Comparison of ENCODE assay signal across 8 cellular contexts in the genomic region with DNA sequence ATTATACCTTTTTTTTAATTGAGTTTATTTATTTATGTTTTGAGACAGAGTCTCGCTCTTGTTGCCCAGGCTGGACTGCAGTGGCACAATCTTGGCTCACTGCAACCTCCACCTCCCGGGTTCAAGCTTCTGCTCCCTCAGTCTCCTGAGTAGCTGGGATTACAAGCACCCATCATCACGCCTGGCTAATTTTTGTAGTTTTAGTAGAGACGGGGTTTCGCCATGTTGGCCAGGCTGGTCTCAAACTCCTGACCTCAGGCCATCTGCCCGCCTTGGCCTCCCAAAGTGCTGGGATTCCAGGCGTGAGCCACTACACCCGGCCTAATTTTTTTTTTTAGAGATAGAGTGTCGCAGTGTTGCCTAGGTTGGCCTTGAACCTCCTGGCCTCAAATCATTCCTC. TPM values are rescaled to one million over a fixed set of nuclear protein-coding genes. Genes with fewer than 3 reads are reported as not detected.
DNase-seq lines count a peak whose midpoint lies in the region; ATAC-seq, FAIRE-seq and TF ChIP-seq lines count a peak whose summit lies in the region.
"Not testable (repeated sequence)": the region's sequence is repeated elsewhere in the genome, so short reads cannot be mapped to it uniquely, and the experiment has no call there.

No MANE protein-coding gene starts in this region.

- FAIRE-seq in endothelial cell of umbilical vein (lab: Jason Lieb, UNC), result not testable (repeated sequence)

- H2BK120ac ChIP-seq in IMR-90 (ENCODE audit: low read depth, low read length), result peak overlapping the region; percentile 33

- WGBS in IMR-90 (ENCODE audit: extremely low coverage in 2 of 2, insufficient read length in 1 of 2), 2 experiments, result no CpG with 5 or more reads among the region's 9 CpGs

- not testable (repeated sequence) for H3K4me1 ChIP-seq in IMR-90 (ENCODE audit: control insufficient read depth, insufficient read depth, low read length); muscle layer of duodenum (ENCODE audit: control insufficient read depth in 1 of 2, insufficient read depth in 2 of 2, low read length in 2 of 2)
- H3K4me1 ChIP-seq in SJSA1 (replicated peaks) (peaks cover 29% of the 10 kb centered on the region), endothelial cell of umbilical vein (ENCODE audit: control insufficient read depth, extremely low read depth, insufficient read depth, low read length) (peaks cover 14% of the 10 kb centered on the region)

- TF ChIP-seq CTCF in 22Rv1 (IDR thresholded peaks at IDR 0.05); IMR-90 (conservative IDR thresholded peaks at IDR 0.05; ENCODE audit: low read depth, low read length); endothelial cell of umbilical vein (IDR thresholded peaks at IDR 0.05; ENCODE audit: extremely low read depth in 1 of 2, insufficient read depth in 1 of 2, low read depth in 1 of 2, low read length in 2 of 2): not testable (repeated sequence)

- not testable (repeated sequence) for H3K23ac ChIP-seq in IMR-90 (ENCODE audit: low read depth, low read length)

- not testable (repeated sequence) for H3K4me3 ChIP-seq in IMR-90 (ENCODE audit: insufficient read depth, low read depth, low read length); SJSA1; endothelial cell of umbilical vein (replicated peaks in 1 of 3; ENCODE audit: insufficient read depth in 1 of 3, low read depth in 1 of 3, low read length in 3 of 3); muscle layer of duodenum (ENCODE audit: low read depth in 1 of 2, low read length in 2 of 2)

- ATAC-seq in IMR-90 (ENCODE audit: low read depth); activated CD8-positive, alpha-beta T cell treated with anti-CD3 and anti-CD28 coated beads, Interleukin-2, amount 10 ng/mL, durations not matched to agents 7 days and 5 days; stimulated activated naive B cell treated with anti-CD40 and anti-IgM and Interleukin-4, amounts not matched to agents 10 μg/mL and 1 μg/mL and 100 μg/mL, for 72 hours (replicated peaks): not testable (repeated sequence)
- ATAC-seq in activated naive CD4-positive, alpha-beta T cell treated with anti-CD3 and anti-CD28 coated beads, Interleukin-2, amount 50 U/mL, for 72 hours, result peak in 1 of 2 donors; percentile 7

- not testable (repeated sequence) for BruUV-seq in IMR-90 (replicated peaks; lab: Mats Ljungman, UMichigan); endothelial cell of umbilical vein (replicated peaks; lab: Mats Ljungman, UMichigan)

- not testable (repeated sequence) for H2AFZ ChIP-seq in IMR-90 (replicated peaks; ENCODE audit: low read length, poor library complexity); endothelial cell of umbilical vein (ENCODE audit: low read depth, low read length)

- not testable (repeated sequence) for H3K56ac ChIP-seq in IMR-90 (ENCODE audit: extremely low read depth, insufficient read depth, low read length)

- not testable (repeated sequence) for TF ChIP-seq RAD21 in IMR-90 (IDR thresholded peaks at IDR 0.05; ENCODE audit: low read length)

- peak overlapping the region; percentile 42 for H3K4ac ChIP-seq in IMR-90 (ENCODE audit: low read depth, low read length)

- H4K5ac ChIP-seq in IMR-90 (ENCODE audit: low read depth, low read length), result peak overlapping the region; percentile 79

- intact Hi-C loops in IMR-90 (cut with micrococcal nuclease); endothelial cell of umbilical vein (cut with micrococcal nuclease): not testable (repeated sequence)

- not testable (repeated sequence) for H3K9me3 Mint-ChIP-seq in activated CD8-positive, alpha-beta T cell treated with anti-CD3 and anti-CD28 coated beads, Interleukin-2, amount 10 ng/mL, durations not matched to agents 7 days and 5 days (ENCODE audit: insufficient read depth); activated naive CD4-positive, alpha-beta T cell treated with anti-CD3 and anti-CD28 coated beads, Interleukin-2, amount 50 U/mL, for 72 hours; stimulated activated naive B cell treated with anti-CD40 and anti-IgM and Interleukin-4, amounts not matched to agents 10 μg/mL and 1 μg/mL and 100 μg/mL, for 72 hours

- H4K20me1 ChIP-seq in IMR-90 (ENCODE audit: insufficient read depth, low read length); endothelial cell of umbilical vein (replicated peaks; ENCODE audit: control insufficient read depth, extremely low read depth, insufficient read depth, low read length): not testable (repeated sequence)

- H3K18ac ChIP-seq in IMR-90 (ENCODE audit: low read depth, low read length), result peak overlapping the region; percentile 89

- H3K4me1 Mint-ChIP-seq in activated CD8-positive, alpha-beta T cell treated with anti-CD3 and anti-CD28 coated beads, Interleukin-2, amount 10 ng/mL, durations not matched to agents 7 days and 5 days (ENCODE audit: low read depth), result peaks cover 29% of the 10 kb centered on the region
- H3K4me1 Mint-ChIP-seq in stimulated activated naive B cell treated with anti-CD40 and anti-IgM and Interleukin-4, amounts not matched to agents 10 μg/mL and 1 μg/mL and 100 μg/mL, for 72 hours, result not testable (repeated sequence)

- H2BK5ac ChIP-seq in IMR-90 (ENCODE audit: low read depth, low read length, poor library complexity, severe bottlenecking), result peak overlapping the region; percentile 86

- H3K27me3 ChIP-seq in IMR-90 (ENCODE audit: control insufficient read depth, insufficient read depth, low read length); SJSA1 (replicated peaks); endothelial cell of umbilical vein (ENCODE audit: control insufficient read depth in 2 of 2, insufficient read depth in 2 of 2, low read length in 2 of 2); muscle layer of duodenum (ENCODE audit: low read depth, low read length): not testable (repeated sequence)

- POLR2A ChIA-PET in IMR-90 (lab: Charles Lee; ENCODE audit: unreplicated experiment), result interaction anchor here (1.0 kb wide), 1 partner anchor 8 kb away, joined by 4 read pairs; a partner anchor contains a TSS
- POLR2A ChIA-PET in activated CD8-positive, alpha-beta T cell treated with anti-CD3 and anti-CD28 coated beads, Interleukin-2, amount 10 ng/mL, durations not matched to agents 7 days and 5 days (lab: Charles Lee), result interaction anchor here (2.2 kb wide), 1 partner anchor 8 kb away, joined by 18 read pairs; a partner anchor contains a TSS
- POLR2A ChIA-PET in endothelial cell of umbilical vein (lab: Charles Lee), result not testable (repeated sequence)

- H3K79me1 ChIP-seq in IMR-90 (ENCODE audit: low read depth in 1 of 2, low read length in 2 of 2), result peaks cover 6 to 36% of the 10 kb centered on the region in 2 experiments; a peak in 3 of 4 replicates

- H3K36me3 ChIP-seq in IMR-90 (ENCODE audit: control insufficient read depth, insufficient read depth, low read length) (peaks cover 18% of the 10 kb centered on the region), SJSA1 (peaks cover 77% of the 10 kb centered on the region), endothelial cell of umbilical vein (ENCODE audit: control insufficient read depth in 2 of 2, extremely low read depth in 1 of 2, insufficient read depth in 2 of 2, low read length in 2 of 2) (peaks cover 5 to 35% of the 10 kb centered on the region in 2 experiments), muscle layer of duodenum (ENCODE audit: control insufficient read depth in 1 of 2, insufficient read depth in 2 of 2, low read length in 2 of 2) (peaks cover 36 to 56% of the 10 kb centered on the region in 2 donors)

- H3K9ac ChIP-seq in IMR-90 (ENCODE audit: low read depth, low read length); endothelial cell of umbilical vein (replicated peaks; ENCODE audit: extremely low read depth, insufficient read depth, low read length): not testable (repeated sequence)

- H3K79me2 ChIP-seq in endothelial cell of umbilical vein (ENCODE audit: control insufficient read depth, insufficient read depth, low read length), result peaks cover 19% of the 10 kb centered on the region

- H3K14ac ChIP-seq in IMR-90 (replicated peaks; ENCODE audit: low read depth, low read length), result peak overlapping the region; percentile 78

- H3K4me2 ChIP-seq in IMR-90 (ENCODE audit: low read depth, low read length) (0 out of 2 replicates have a peak overlapping the region, but pooled peaks have one; percentile 72), endothelial cell of umbilical vein (ENCODE audit: insufficient read depth, low read length) (peak overlapping the region; percentile 31)

- CTCF ChIA-PET in IMR-90 (lab: Yijun Ruan, JAX) (interaction anchor here (1.2 kb wide), 1 partner anchor 25 kb away, joined by 3 read pairs; no protein-coding TSS in a partner anchor), endothelial cell of umbilical vein (lab: Charles Lee) (interaction anchor here (1.5 kb wide), 1 partner anchor 8 kb away, joined by 8 read pairs; a partner anchor contains a TSS)
- CTCF ChIA-PET in activated CD8-positive, alpha-beta T cell treated with anti-CD3 and anti-CD28 coated beads, Interleukin-2, amount 10 ng/mL, durations not matched to agents 7 days and 5 days (lab: Charles Lee), result interaction anchor here (0.5 to 1.3 kb wide), 5 partner anchors 9 to 325 kb away, joined by 3 read pairs; no protein-coding TSS in a partner anchor

- peak overlapping the region; percentile 9; the same call in 1 of the 2 replicates for H2AK5ac ChIP-seq in IMR-90 (ENCODE audit: low read depth, low read length)

- H2AK9ac ChIP-seq in IMR-90 (replicated peaks; ENCODE audit: low read depth, low read length, poor library complexity), result not testable (repeated sequence)

- H4K91ac ChIP-seq in IMR-90 (ENCODE audit: insufficient read depth, low read depth, low read length), result 0 out of 2 replicates have a peak overlapping the region, but pooled peaks have one; percentile 10

- H3K4me3 Mint-ChIP-seq in activated CD8-positive, alpha-beta T cell treated with anti-CD3 and anti-CD28 coated beads, Interleukin-2, amount 10 ng/mL, durations not matched to agents 7 days and 5 days, result not testable (repeated sequence)
- H3K4me3 Mint-ChIP-seq in stimulated activated naive B cell treated with anti-CD40 and anti-IgM and Interleukin-4, amounts not matched to agents 10 μg/mL and 1 μg/mL and 100 μg/mL, for 72 hours, result peak overlapping the region in 1 of 2 donors; percentile 16

- dilution Hi-C loops in IMR-90 (cut with HindIII; ENCODE audit: low sequenced_read_pairs, unreplicated experiment), result not testable (repeated sequence)
- dilution Hi-C loops in endothelial cell of umbilical vein (cut with MboI; ENCODE audit: extremely low pct_ligation_motif_present, low sequenced_read_pairs), result loop anchor here (25.0 kb wide), 1 partner anchor 436 kb away; no protein-coding TSS in a partner anchor

- H3K36me3 Mint-ChIP-seq in activated CD8-positive, alpha-beta T cell treated with anti-CD3 and anti-CD28 coated beads, Interleukin-2, amount 10 ng/mL, durations not matched to agents 7 days and 5 days (ENCODE audit: low read depth), result peaks cover 54% of the 10 kb centered on the region
- H3K36me3 Mint-ChIP-seq in activated naive CD4-positive, alpha-beta T cell treated with anti-CD3 and anti-CD28 coated beads, Interleukin-2, amount 50 U/mL, for 72 hours, result peaks cover 6 to 28% of the 10 kb centered on the region in 2 donors
- peaks cover 20 to 26% of the 10 kb centered on the region in 2 donors for H3K36me3 Mint-ChIP-seq in stimulated activated naive B cell treated with anti-CD40 and anti-IgM and Interleukin-4, amounts not matched to agents 10 μg/mL and 1 μg/mL and 100 μg/mL, for 72 hours

- in situ Hi-C loops in IMR-90 (cut with MboI; ENCODE audit: low sequenced_read_pairs), result not testable (repeated sequence)

- H2BK15ac ChIP-seq in IMR-90 (ENCODE audit: low read depth, low read length), result not testable (repeated sequence)

- H3K27me3 Mint-ChIP-seq in activated CD8-positive, alpha-beta T cell treated with anti-CD3 and anti-CD28 coated beads, Interleukin-2, amount 10 ng/mL, durations not matched to agents 7 days and 5 days (ENCODE audit: low read depth); stimulated activated naive B cell treated with anti-CD40 and anti-IgM and Interleukin-4, amounts not matched to agents 10 μg/mL and 1 μg/mL and 100 μg/mL, for 72 hours: not testable (repeated sequence)

- not testable (repeated sequence) for TF ChIP-seq POLR2A in IMR-90 (IDR thresholded peaks at IDR 0.05; ENCODE audit: low read depth, low read length); endothelial cell of umbilical vein (IDR thresholded peaks at IDR 0.05; ENCODE audit: low read depth, low read length)

- peak overlapping the region; percentile 55 for H3K27ac Mint-ChIP-seq in activated CD8-positive, alpha-beta T cell treated with anti-CD3 and anti-CD28 coated beads, Interleukin-2, amount 10 ng/mL, durations not matched to agents 7 days and 5 days
- H3K27ac Mint-ChIP-seq in activated naive CD4-positive, alpha-beta T cell treated with anti-CD3 and anti-CD28 coated beads, Interleukin-2, amount 50 U/mL, for 72 hours, result peak overlapping the region; percentile 77 to 79
- peak overlapping the region; percentile 31 for H3K27ac Mint-ChIP-seq in stimulated activated naive B cell treated with anti-CD40 and anti-IgM and Interleukin-4, amounts not matched to agents 10 μg/mL and 1 μg/mL and 100 μg/mL, for 72 hours

- H3K9me1 ChIP-seq in IMR-90 (ENCODE audit: insufficient read depth, low read length); endothelial cell of umbilical vein (replicated peaks; ENCODE audit: control insufficient read depth, extremely low read depth, insufficient read depth, low read length): not testable (repeated sequence)

- not testable (repeated sequence) for DNase-seq in IMR-90; SJSA1 (ENCODE audit: low read depth in 1 of 2, low spot score in 2 of 2); activated CD8-positive, alpha-beta T cell treated with anti-CD3 and anti-CD28 coated beads, Interleukin-2, amount 10 ng/mL, durations not matched to agents 7 days and 5 days; activated naive CD4-positive, alpha-beta T cell treated with anti-CD3 and anti-CD28 coated beads, Interleukin-2, amount 50 U/mL, for 72 hours (ENCODE audit: low spot score in 2 of 2); endothelial cell of umbilical vein (ENCODE audit: low read depth, low spot score); stimulated activated naive B cell treated with anti-CD40 and anti-IgM and Interleukin-4, amounts not matched to agents 10 μg/mL and 1 μg/mL and 100 μg/mL, for 72 hours

- H3K27ac ChIP-seq in 22Rv1 (peak overlapping the region; percentile 31), IMR-90 (ENCODE audit: insufficient read depth, low read length) (peak overlapping the region; percentile 95), SJSA1 (peak overlapping the region; percentile 18; the same call in 1 of the 2 replicates), endothelial cell of umbilical vein (ENCODE audit: insufficient read depth, low read depth, low read length) (peak overlapping the region; percentile 15), muscle layer of duodenum (ENCODE audit: low read length) (peak overlapping the region; percentile 1)

- not testable (repeated sequence) for H3K9me3 ChIP-seq in IMR-90 (ENCODE audit: control insufficient read depth, insufficient read depth, low read length); SJSA1 (replicated peaks); endothelial cell of umbilical vein (replicated peaks; ENCODE audit: control insufficient read depth, insufficient read depth, low read length); muscle layer of duodenum (ENCODE audit: control insufficient read depth in 1 of 2, low read length in 2 of 2)

- H2BK20ac ChIP-seq in IMR-90 (ENCODE audit: low read depth, low read length), result not testable (repeated sequence)

- H4K8ac ChIP-seq in IMR-90 (ENCODE audit: low read depth in 2 of 2, low read length in 2 of 2), result 0 out of 4 replicates have a peak overlapping the region, but pooled peaks have one; percentile 3 to 28

RNA-seq across cellular contexts. Expression of a gene that starts 6.1 kb away (rescaled TPM):
- total RNA-seq in IMR-90 (2012; rRNA removed) (8.8 and 27.2 TPM in 2 replicates), endothelial cell of umbilical vein (39.4 and 49.2 TPM in 2 replicates)
- polyA plus RNA-seq in IMR-90 (2012; rRNA removed) (10.2 and 12.7 TPM in 2 replicates), endothelial cell of umbilical vein (3.1 and 5.3 TPM in 2 replicates)
- polyA plus RNA-seq in IMR-90 (2012; cell fraction: cytosol; rRNA removed), result 1.1 and 1.8 TPM in 2 replicates
- 1.2 and 7.2 TPM in 2 replicates for polyA plus RNA-seq in IMR-90 (2012; cell fraction: nucleus; rRNA removed; ENCODE audit: low replicate concordance)
- 48.2 and 53.3 TPM in 2 replicates for total RNA-seq in SJSA1 (2014; rRNA removed; shearing (Covaris generic))
- 10 to 100 TPM; 58.6 to 59.3 TPM for total RNA-seq in activated CD8-positive, alpha-beta T cell treated with anti-CD3 and anti-CD28 coated beads, Interleukin-2, amount 10 ng/mL, durations not matched to agents 7 days and 5 days
- total RNA-seq in activated naive CD4-positive, alpha-beta T cell treated with anti-CD3 and anti-CD28 coated beads, Interleukin-2, amount 50 U/mL, for 72 hours, result 10 to 100 TPM; 56.6 to 83.9 TPM
- 13.2 and 15.5 TPM in 2 replicates for polyA plus RNA-seq in endothelial cell of umbilical vein (2011; cell fraction: cytosol; rRNA removed)
- 10.8 and 18.8 TPM in 2 replicates for polyA plus RNA-seq in endothelial cell of umbilical vein (2011; cell fraction: nucleus; rRNA removed)
- 30.6 and 35.2 TPM in 2 replicates for polyA plus RNA-seq in endothelial cell of umbilical vein (2012)
- 8.2 and 9.4 TPM in 2 replicates for polyA minus RNA-seq in endothelial cell of umbilical vein
- polyA minus RNA-seq in endothelial cell of umbilical vein (2011; cell fraction: cytosol; rRNA and poly(A)+ RNA removed), result 37.0 TPM
- polyA minus RNA-seq in endothelial cell of umbilical vein (2011; cell fraction: nucleus; rRNA and poly(A)+ RNA removed), result 11.8 and 13.6 TPM in 2 replicates

RNA-seq across cellular contexts. Expression of a gene that starts 7.7 kb away (rescaled TPM):
- total RNA-seq in IMR-90 (2012; rRNA removed) (15.1 and 53.0 TPM in 2 replicates), endothelial cell of umbilical vein (28.4 and 32.2 TPM in 2 replicates)
- polyA plus RNA-seq in IMR-90 (2012; rRNA removed) (21.9 and 26.1 TPM in 2 replicates), endothelial cell of umbilical vein (8.0 and 14.0 TPM in 2 replicates)
- 2.2 and 3.4 TPM in 2 replicates for polyA plus RNA-seq in IMR-90 (2012; cell fraction: cytosol; rRNA removed)
- polyA plus RNA-seq in IMR-90 (2012; cell fraction: nucleus; rRNA removed; ENCODE audit: low replicate concordance), result 1.3 and 7.7 TPM in 2 replicates
- total RNA-seq in SJSA1 (2014; rRNA removed; shearing (Covaris generic)), result 81.5 and 111 TPM in 2 replicates
- 10 to 100 TPM; 41.6 to 46.4 TPM for total RNA-seq in activated CD8-positive, alpha-beta T cell treated with anti-CD3 and anti-CD28 coated beads, Interleukin-2, amount 10 ng/mL, durations not matched to agents 7 days and 5 days
- 10 to 100 TPM; 62.2 to 73.9 TPM for total RNA-seq in activated naive CD4-positive, alpha-beta T cell treated with anti-CD3 and anti-CD28 coated beads, Interleukin-2, amount 50 U/mL, for 72 hours
- 17.2 and 19.1 TPM in 2 replicates for polyA plus RNA-seq in endothelial cell of umbilical vein (2011; cell fraction: cytosol; rRNA removed)
- polyA plus RNA-seq in endothelial cell of umbilical vein (2011; cell fraction: nucleus; rRNA removed), result 14.3 and 21.3 TPM in 2 replicates
- polyA plus RNA-seq in endothelial cell of umbilical vein (2012), result 16.9 and 30.0 TPM in 2 replicates
- polyA minus RNA-seq in endothelial cell of umbilical vein, result 7.0 and 8.2 TPM in 2 replicates
- 52.4 TPM for polyA minus RNA-seq in endothelial cell of umbilical vein (2011; cell fraction: cytosol; rRNA and poly(A)+ RNA removed)
- 10.1 and 15.8 TPM in 2 replicates for polyA minus RNA-seq in endothelial cell of umbilical vein (2011; cell fraction: nucleus; rRNA and poly(A)+ RNA removed)

RNA-seq across cellular contexts. Expression of a gene that starts 8.0 kb away (rescaled TPM):
- total RNA-seq in IMR-90 (2012; rRNA removed), result 20.8 and 21.5 TPM in 2 replicates
- 18.4 and 18.5 TPM in 2 replicates for polyA plus RNA-seq in IMR-90 (2012; rRNA removed)
- polyA plus RNA-seq in IMR-90 (2012; cell fraction: cytosol; rRNA removed), result 4.2 and 8.4 TPM in 2 replicates
- 12.1 and 21.3 TPM in 2 replicates for polyA plus RNA-seq in IMR-90 (2012; cell fraction: nucleus; rRNA removed; ENCODE audit: low replicate concordance)
- total RNA-seq in SJSA1 (2014; rRNA removed; shearing (Covaris generic)), result 57.6 and 58.6 TPM in 2 replicates
- total RNA-seq in activated CD8-positive, alpha-beta T cell treated with anti-CD3 and anti-CD28 coated beads, Interleukin-2, amount 10 ng/mL, durations not matched to agents 7 days and 5 days, result 10 to 100 TPM; 29.7 to 32.4 TPM
- total RNA-seq in activated naive CD4-positive, alpha-beta T cell treated with anti-CD3 and anti-CD28 coated beads, Interleukin-2, amount 50 U/mL, for 72 hours, result 10 to 100 TPM; 36.8 to 42.6 TPM
- 22.2 and 25.0 TPM in 2 replicates for total RNA-seq in endothelial cell of umbilical vein
- 10.7 and 11.7 TPM in 2 replicates for polyA plus RNA-seq in endothelial cell of umbilical vein
- polyA plus RNA-seq in endothelial cell of umbilical vein (2011; cell fraction: cytosol; rRNA removed), result 18.4 and 22.3 TPM in 2 replicates
- 19.6 and 20.6 TPM in 2 replicates for polyA plus RNA-seq in endothelial cell of umbilical vein (2011; cell fraction: nucleus; rRNA removed)
- polyA plus RNA-seq in endothelial cell of umbilical vein (2012), result 14.8 and 22.9 TPM in 2 replicates
- 29.1 and 31.6 TPM in 2 replicates for polyA minus RNA-seq in endothelial cell of umbilical vein
- 49.9 TPM for polyA minus RNA-seq in endothelial cell of umbilical vein (2011; cell fraction: cytosol; rRNA and poly(A)+ RNA removed)
- polyA minus RNA-seq in endothelial cell of umbilical vein (2011; cell fraction: nucleus; rRNA and poly(A)+ RNA removed), result 20.8 and 28.0 TPM in 2 replicates

Comparison
In these comparisons a context has a peak if more than half of its experiments do, and no peak if none do; other contexts are left out.
1. H3K27ac ChIP-seq: peak in every context shown above with its lines; median percentile 95 in IMR-90; 31 in 22Rv1; 18 in SJSA1; 15 in endothelial cell of umbilical vein; 1 in muscle layer of duodenum.